ENCODE assay signal across 1 cellular context in genomic region chr6:143545976-143546547, GRCh38.
TF ChIP-seq lines count a peak whose summit lies in the region.

No MANE protein-coding gene starts in this region.

TF ChIP-seq in HepG2, 621 proteins besides CTCF, POLR2A, EP300 and RAD21 (continued from another document):
- TF ChIP-seq ZNF556 (CRISPR knock-in tag; IDR thresholded peaks at IDR 0.05; ENCODE audit: borderline replicate concordance) (no peak), ZNF562 (CRISPR knock-in tag; IDR thresholded peaks at IDR 0.05; ENCODE audit: borderline replicate concordance) (no peak), ZNF337 (CRISPR knock-in tag; IDR thresholded peaks at IDR 0.05; ENCODE audit: borderline replicate concordance, low read depth) (no peak), MAFG (CRISPR knock-in tag; IDR thresholded peaks at IDR 0.05) (no peak), HNF4G (IDR thresholded peaks at IDR 0.05; ENCODE audit: borderline replicate concordance, low read depth, low read length) (no peak), HNF4G (CRISPR knock-in tag; IDR thresholded peaks at IDR 0.05; ENCODE audit: borderline replicate concordance, low read depth) (no peak), ZNF446 (CRISPR knock-in tag; IDR thresholded peaks at IDR 0.05) (no peak), ZMYM4 (CRISPR knock-in tag; IDR thresholded peaks at IDR 0.05) (no peak), ZNF547 (CRISPR knock-in tag; IDR thresholded peaks at IDR 0.05) (no peak), GATAD1 (CRISPR knock-in tag; IDR thresholded peaks at IDR 0.05) (no peak), ZNF770 (CRISPR knock-in tag; IDR thresholded peaks at IDR 0.05) (no peak), ZNF749 (CRISPR knock-in tag; IDR thresholded peaks at IDR 0.05; ENCODE audit: borderline replicate concordance) (no peak), TAF15 (IDR thresholded peaks at IDR 0.05; ENCODE audit: low read depth, low read length, poor library complexity, severe bottlenecking) (no peak), ZNF552 (CRISPR knock-in tag; IDR thresholded peaks at IDR 0.05; ENCODE audit: borderline replicate concordance) (no peak), TEAD2 (CRISPR knock-in tag; IDR thresholded peaks at IDR 0.05) (no peak), KDM1A (CRISPR knock-in tag; IDR thresholded peaks at IDR 0.05) (no peak), ZNF512 (CRISPR knock-in tag; IDR thresholded peaks at IDR 0.05) (no peak), RBM39 (IDR thresholded peaks at IDR 0.05; ENCODE audit: low read depth, low read length, poor library complexity, severe bottlenecking) (no peak), ZNF33B (CRISPR knock-in tag; IDR thresholded peaks at IDR 0.05) (no peak), SALL1 (CRISPR knock-in tag; IDR thresholded peaks at IDR 0.05) (no peak), FOSL2 (CRISPR knock-in tag; IDR thresholded peaks at IDR 0.05) (peak; percentile 56; the same call in 1 of the 2 replicates), ETV6 (CRISPR knock-in tag; conservative IDR thresholded peaks at IDR 0.05) (no peak), AGO2 (optimal IDR thresholded peaks at IDR 0.05; ENCODE audit: low read depth, low read length) (no peak), EHMT2 (IDR thresholded peaks at IDR 0.05; ENCODE audit: borderline replicate concordance, low read depth, low read length) (no peak), TIGD3 (CRISPR knock-in tag; IDR thresholded peaks at IDR 0.05; ENCODE audit: borderline replicate concordance) (no peak), THYN1 (CRISPR knock-in tag; IDR thresholded peaks at IDR 0.05; ENCODE audit: borderline replicate concordance, low read depth) (no peak), MATR3 (CRISPR knock-in tag; IDR thresholded peaks at IDR 0.05) (no peak), GFI1 (CRISPR knock-in tag; IDR thresholded peaks at IDR 0.05; ENCODE audit: borderline replicate concordance) (peak; percentile 81), ZNF513 (CRISPR knock-in tag; conservative IDR thresholded peaks at IDR 0.05) (no peak), MAX (IDR thresholded peaks at IDR 0.05) (no peak), ZNF652 (CRISPR knock-in tag; IDR thresholded peaks at IDR 0.05; ENCODE audit: borderline replicate concordance, low read depth) (no peak), AHR (CRISPR knock-in tag; IDR thresholded peaks at IDR 0.05) (no peak), BORCS8-MEF2B (CRISPR knock-in tag; IDR thresholded peaks at IDR 0.05) (no peak), ZNF451 (CRISPR knock-in tag; IDR thresholded peaks at IDR 0.05) (no peak), MAFF (IDR thresholded peaks at IDR 0.05; ENCODE audit: low read depth, low read length) (peak; percentile 42; the same call in 1 of the 2 replicates), RFXAP (CRISPR knock-in tag; IDR thresholded peaks at IDR 0.05; ENCODE audit: borderline replicate concordance) (no peak), ZFP90 (CRISPR knock-in tag; IDR thresholded peaks at IDR 0.05; ENCODE audit: borderline replicate concordance) (no peak), ZNF615 (CRISPR knock-in tag; IDR thresholded peaks at IDR 0.05; ENCODE audit: borderline replicate concordance) (no peak), NR2F1 (CRISPR knock-in tag; IDR thresholded peaks at IDR 0.05) (peak in 1 of 2 experiments; percentile 47; a peak in 2 of 4 replicates), NFRKB (IDR thresholded peaks at IDR 0.05) (no peak), ZFP62 (CRISPR knock-in tag; IDR thresholded peaks at IDR 0.05) (no peak)
- TF ChIP-seq, protein P1, sequence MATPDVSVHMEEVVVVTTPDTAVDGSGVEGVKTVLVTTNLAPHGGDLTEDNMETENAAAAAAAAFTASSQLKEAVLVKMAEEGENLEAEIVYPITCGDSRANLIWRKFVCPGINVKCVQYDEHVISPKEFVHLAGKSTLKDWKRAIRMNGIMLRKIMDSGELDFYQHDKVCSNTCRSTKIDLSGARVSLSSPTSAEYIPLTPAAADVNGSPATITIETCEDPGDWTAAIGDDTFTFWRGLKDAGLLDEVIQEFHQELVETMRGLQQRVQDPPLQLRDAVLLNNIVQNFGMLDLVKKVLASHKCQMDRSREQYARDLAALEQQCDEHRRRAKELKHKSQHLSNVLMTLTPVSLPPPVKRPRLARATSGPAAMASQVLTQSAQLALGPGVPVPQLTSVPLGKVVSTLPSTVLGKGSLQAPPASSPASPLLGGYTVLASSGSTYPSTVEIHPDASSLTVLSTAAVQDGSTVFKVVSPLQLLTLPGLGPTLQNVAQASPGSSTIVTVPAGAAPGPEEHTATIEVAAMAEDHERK (CRISPR knock-in tag; IDR thresholded peaks at IDR 0.05; ENCODE audit: low read depth): no peak
- TF ChIP-seq, protein P2, sequence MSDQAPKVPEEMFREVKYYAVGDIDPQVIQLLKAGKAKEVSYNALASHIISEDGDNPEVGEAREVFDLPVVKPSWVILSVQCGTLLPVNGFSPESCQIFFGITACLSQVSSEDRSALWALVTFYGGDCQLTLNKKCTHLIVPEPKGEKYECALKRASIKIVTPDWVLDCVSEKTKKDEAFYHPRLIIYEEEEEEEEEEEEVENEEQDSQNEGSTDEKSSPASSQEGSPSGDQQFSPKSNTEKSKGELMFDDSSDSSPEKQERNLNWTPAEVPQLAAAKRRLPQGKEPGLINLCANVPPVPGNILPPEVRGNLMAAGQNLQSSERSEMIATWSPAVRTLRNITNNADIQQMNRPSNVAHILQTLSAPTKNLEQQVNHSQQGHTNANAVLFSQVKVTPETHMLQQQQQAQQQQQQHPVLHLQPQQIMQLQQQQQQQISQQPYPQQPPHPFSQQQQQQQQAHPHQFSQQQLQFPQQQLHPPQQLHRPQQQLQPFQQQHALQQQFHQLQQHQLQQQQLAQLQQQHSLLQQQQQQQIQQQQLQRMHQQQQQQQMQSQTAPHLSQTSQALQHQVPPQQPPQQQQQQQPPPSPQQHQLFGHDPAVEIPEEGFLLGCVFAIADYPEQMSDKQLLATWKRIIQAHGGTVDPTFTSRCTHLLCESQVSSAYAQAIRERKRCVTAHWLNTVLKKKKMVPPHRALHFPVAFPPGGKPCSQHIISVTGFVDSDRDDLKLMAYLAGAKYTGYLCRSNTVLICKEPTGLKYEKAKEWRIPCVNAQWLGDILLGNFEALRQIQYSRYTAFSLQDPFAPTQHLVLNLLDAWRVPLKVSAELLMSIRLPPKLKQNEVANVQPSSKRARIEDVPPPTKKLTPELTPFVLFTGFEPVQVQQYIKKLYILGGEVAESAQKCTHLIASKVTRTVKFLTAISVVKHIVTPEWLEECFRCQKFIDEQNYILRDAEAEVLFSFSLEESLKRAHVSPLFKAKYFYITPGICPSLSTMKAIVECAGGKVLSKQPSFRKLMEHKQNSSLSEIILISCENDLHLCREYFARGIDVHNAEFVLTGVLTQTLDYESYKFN (CRISPR knock-in tag; conservative IDR thresholded peaks at IDR 0.05): peak; percentile 49
- TF ChIP-seq, protein P3, sequence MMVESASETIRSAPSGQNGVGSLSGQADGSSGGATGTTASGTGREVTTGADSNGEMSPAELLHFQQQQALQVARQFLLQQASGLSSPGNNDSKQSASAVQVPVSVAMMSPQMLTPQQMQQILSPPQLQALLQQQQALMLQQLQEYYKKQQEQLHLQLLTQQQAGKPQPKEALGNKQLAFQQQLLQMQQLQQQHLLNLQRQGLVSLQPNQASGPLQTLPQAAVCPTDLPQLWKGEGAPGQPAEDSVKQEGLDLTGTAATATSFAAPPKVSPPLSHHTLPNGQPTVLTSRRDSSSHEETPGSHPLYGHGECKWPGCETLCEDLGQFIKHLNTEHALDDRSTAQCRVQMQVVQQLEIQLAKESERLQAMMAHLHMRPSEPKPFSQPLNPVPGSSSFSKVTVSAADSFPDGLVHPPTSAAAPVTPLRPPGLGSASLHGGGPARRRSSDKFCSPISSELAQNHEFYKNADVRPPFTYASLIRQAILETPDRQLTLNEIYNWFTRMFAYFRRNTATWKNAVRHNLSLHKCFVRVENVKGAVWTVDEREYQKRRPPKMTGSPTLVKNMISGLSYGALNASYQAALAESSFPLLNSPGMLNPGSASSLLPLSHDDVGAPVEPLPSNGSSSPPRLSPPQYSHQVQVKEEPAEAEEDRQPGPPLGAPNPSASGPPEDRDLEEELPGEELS (CRISPR knock-in tag; IDR thresholded peaks at IDR 0.05): peak; percentile 11; the same call in 1 of the 2 replicates
- TF ChIP-seq, protein P4, sequence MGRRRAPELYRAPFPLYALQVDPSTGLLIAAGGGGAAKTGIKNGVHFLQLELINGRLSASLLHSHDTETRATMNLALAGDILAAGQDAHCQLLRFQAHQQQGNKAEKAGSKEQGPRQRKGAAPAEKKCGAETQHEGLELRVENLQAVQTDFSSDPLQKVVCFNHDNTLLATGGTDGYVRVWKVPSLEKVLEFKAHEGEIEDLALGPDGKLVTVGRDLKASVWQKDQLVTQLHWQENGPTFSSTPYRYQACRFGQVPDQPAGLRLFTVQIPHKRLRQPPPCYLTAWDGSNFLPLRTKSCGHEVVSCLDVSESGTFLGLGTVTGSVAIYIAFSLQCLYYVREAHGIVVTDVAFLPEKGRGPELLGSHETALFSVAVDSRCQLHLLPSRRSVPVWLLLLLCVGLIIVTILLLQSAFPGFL (CRISPR knock-in tag; IDR thresholded peaks at IDR 0.05): no peak
- TF ChIP-seq, protein P5, sequence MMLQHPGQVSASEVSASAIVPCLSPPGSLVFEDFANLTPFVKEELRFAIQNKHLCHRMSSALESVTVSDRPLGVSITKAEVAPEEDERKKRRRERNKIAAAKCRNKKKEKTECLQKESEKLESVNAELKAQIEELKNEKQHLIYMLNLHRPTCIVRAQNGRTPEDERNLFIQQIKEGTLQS (CRISPR knock-in tag; IDR thresholded peaks at IDR 0.05): no peak
- TF ChIP-seq, protein P6, sequence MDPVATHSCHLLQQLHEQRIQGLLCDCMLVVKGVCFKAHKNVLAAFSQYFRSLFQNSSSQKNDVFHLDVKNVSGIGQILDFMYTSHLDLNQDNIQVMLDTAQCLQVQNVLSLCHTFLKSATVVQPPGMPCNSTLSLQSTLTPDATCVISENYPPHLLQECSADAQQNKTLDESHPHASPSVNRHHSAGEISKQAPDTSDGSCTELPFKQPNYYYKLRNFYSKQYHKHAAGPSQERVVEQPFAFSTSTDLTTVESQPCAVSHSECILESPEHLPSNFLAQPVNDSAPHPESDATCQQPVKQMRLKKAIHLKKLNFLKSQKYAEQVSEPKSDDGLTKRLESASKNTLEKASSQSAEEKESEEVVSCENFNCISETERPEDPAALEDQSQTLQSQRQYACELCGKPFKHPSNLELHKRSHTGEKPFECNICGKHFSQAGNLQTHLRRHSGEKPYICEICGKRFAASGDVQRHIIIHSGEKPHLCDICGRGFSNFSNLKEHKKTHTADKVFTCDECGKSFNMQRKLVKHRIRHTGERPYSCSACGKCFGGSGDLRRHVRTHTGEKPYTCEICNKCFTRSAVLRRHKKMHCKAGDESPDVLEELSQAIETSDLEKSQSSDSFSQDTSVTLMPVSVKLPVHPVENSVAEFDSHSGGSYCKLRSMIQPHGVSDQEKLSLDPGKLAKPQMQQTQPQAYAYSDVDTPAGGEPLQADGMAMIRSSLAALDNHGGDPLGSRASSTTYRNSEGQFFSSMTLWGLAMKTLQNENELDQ (CRISPR knock-in tag; IDR thresholded peaks at IDR 0.05; ENCODE audit: borderline replicate concordance): no peak
